ENCODE assay signal across 35 cellular contexts in genomic region chr3:113273011-113273410, GRCh38.
"Had no signal": no experiment of that assay in that cellular context is flagged by ENCODE, and none has a peak within 500 bp of the region (broad histone marks: within the 10 kb centered on the region; RNA-seq: fewer than 3 reads in every experiment).

No MANE protein-coding gene starts in this region.

- H3K27ac Mint-ChIP-seq: activated CD4-positive, alpha-beta T cell treated with anti-CD3 and anti-CD28 coated beads for 36 hours; activated CD4-positive, alpha-beta T cell treated with anti-CD3 and anti-CD28 coated beads, Interleukin-2, amount 10 ng/mL, durations not matched to agents 7 days and 5 days; activated CD8-positive, alpha-beta T cell treated with anti-CD3 and anti-CD28 coated beads, Interleukin-2, amount 10 ng/mL, durations not matched to agents 7 days and 5 days; activated naive CD8-positive, alpha-beta T cell treated with anti-CD3 and anti-CD28 coated beads for 36 hours; activated T-helper 17 cell treated with anti-CD3 and anti-CD28 coated beads, Interleukin-2, amount 50 U/mL, for 72 hours had no signal

- H3K4me3 Mint-ChIP-seq: activated CD4-positive, alpha-beta T cell treated with anti-CD3 and anti-CD28 coated beads for 36 hours; activated CD4-positive, alpha-beta T cell treated with anti-CD3 and anti-CD28 coated beads, Interleukin-2, amount 10 ng/mL, durations not matched to agents 7 days and 5 days; activated CD8-positive, alpha-beta T cell treated with anti-CD3 and anti-CD28 coated beads, Interleukin-2, amount 10 ng/mL, durations not matched to agents 7 days and 5 days; activated naive CD8-positive, alpha-beta T cell treated with anti-CD3 and anti-CD28 coated beads for 36 hours; activated T-helper 17 cell treated with anti-CD3 and anti-CD28 coated beads, Interleukin-2, amount 50 U/mL, for 72 hours had no signal

- H3K4me1 Mint-ChIP-seq: activated T-helper 17 cell treated with anti-CD3 and anti-CD28 coated beads, Interleukin-2, amount 50 U/mL, for 72 hours had no signal

- DNase-seq: activated CD4-positive, alpha-beta T cell treated with anti-CD3 and anti-CD28 coated beads for 36 hours; activated CD4-positive, alpha-beta T cell treated with anti-CD3 and anti-CD28 coated beads, Interleukin-2, amount 10 ng/mL, durations not matched to agents 7 days and 5 days; activated CD4-positive, alpha-beta T cell treated with anti-CD3 and anti-CD28 coated beads, Interleukin-2, amount 50 U/mL, for 48 hours; activated CD8-positive, alpha-beta memory T cell treated with anti-CD3 and anti-CD28 coated beads, Interleukin-2, amount 50 U/mL, for 4 hours; activated CD8-positive, alpha-beta T cell treated with anti-CD3 and anti-CD28 coated beads, Interleukin-2, amount 10 ng/mL, durations not matched to agents 7 days and 5 days; activated effector memory CD4-positive, alpha-beta T cell treated with anti-CD3 and anti-CD28 coated beads, Interleukin-2, amount 50 U/mL, for 16 hours; activated naive CD4-positive, alpha-beta T cell; activated naive CD4-positive, alpha-beta T cell treated with anti-CD3 and anti-CD28 coated beads, Interleukin-2, amount 50 U/mL, for 16 hours; activated naive CD8-positive, alpha-beta T cell treated with anti-CD3 and anti-CD28 coated beads for 36 hours; activated T-cell treated with anti-CD3 and anti-CD28 coated beads, Interleukin-2, amount 50 U/mL, for 48 hours; amniotic stem cell; aorta; Kasumi-1; KG1; MM.1S; NCI-H1092 treated with DMSO at 0.1 percent for 48 hours; NCI-H1417; NCI-H146; NCI-H187; NCI-H2029 treated with DMSO at 0.1 percent for 48 hours; NCI-H2107; NCI-H2171; NCI-H510A; NCI-H526; NCI-H748 treated with DMSO at 0.1 percent for 48 hours; NK-92 treated with Interleukin-12 subunit alpha and Interleukin-12 subunit beta, amount 100 ng/mL, for 24 hours; PC-9; SIG-M5; SW 1271; T-helper 1 cell; T-helper 2 cell; T-helper 9 cell had no signal

- H2AFZ ChIP-seq: PC-9 had no signal

- H3K4me2 ChIP-seq: PC-9 had no signal

- H3K36me3 Mint-ChIP-seq: activated naive CD8-positive, alpha-beta T cell treated with anti-CD3 and anti-CD28 coated beads for 36 hours had no signal

- FAIRE-seq: RCC 7860 had no signal

- H3K4me3 ChIP-seq: PC-9 had no signal

- H3K9me3 Mint-ChIP-seq: activated CD4-positive, alpha-beta T cell treated with anti-CD3 and anti-CD28 coated beads, Interleukin-2, amount 10 ng/mL, durations not matched to agents 7 days and 5 days; activated naive CD8-positive, alpha-beta T cell treated with anti-CD3 and anti-CD28 coated beads for 36 hours; activated T-helper 17 cell treated with anti-CD3 and anti-CD28 coated beads, Interleukin-2, amount 50 U/mL, for 72 hours had no signal

- H3K27ac ChIP-seq: PC-9, RWPE1 had no signal

- H3K27me3 Mint-ChIP-seq: activated CD4-positive, alpha-beta T cell treated with anti-CD3 and anti-CD28 coated beads for 36 hours; activated naive CD8-positive, alpha-beta T cell treated with anti-CD3 and anti-CD28 coated beads for 36 hours had no signal
